ENCODE assay signal across 1 cellular context in the genomic region with DNA sequence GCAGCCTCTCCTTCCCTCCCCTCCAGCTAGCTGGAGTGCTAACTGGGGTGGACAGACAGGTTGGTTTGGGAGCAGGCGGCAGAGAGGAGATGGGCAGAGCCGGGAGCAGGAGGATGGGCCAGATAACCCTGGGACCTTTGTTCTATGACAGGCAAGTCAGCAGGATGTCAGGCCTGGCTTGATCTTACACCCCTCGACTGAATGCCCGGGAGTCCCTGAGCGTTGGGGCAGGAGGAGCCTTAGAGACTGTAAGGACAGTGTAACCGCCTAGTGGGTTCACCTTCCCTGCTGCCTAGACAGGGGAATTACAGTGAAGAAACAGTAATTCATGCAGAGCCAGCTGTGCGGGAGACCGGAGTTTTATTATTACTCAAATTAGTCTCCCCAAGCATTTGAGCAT.
TF ChIP-seq lines count a peak whose summit lies in the region.

No MANE protein-coding gene starts in this region.

TF ChIP-seq in HepG2, 621 proteins besides CTCF, POLR2A, EP300 and RAD21 (continued from another document):
- TF ChIP-seq ZNF180 (CRISPR knock-in tag; IDR thresholded peaks at IDR 0.05; ENCODE audit: borderline replicate concordance, low read depth), result no peak
- TF ChIP-seq REPIN1 (CRISPR knock-in tag; IDR thresholded peaks at IDR 0.05; ENCODE audit: borderline replicate concordance, low read depth), result no peak
- no peak for TF ChIP-seq ZNF577 (CRISPR knock-in tag; IDR thresholded peaks at IDR 0.05; ENCODE audit: borderline replicate concordance, low read depth)
- TF ChIP-seq ZIK1 (CRISPR knock-in tag; IDR thresholded peaks at IDR 0.05; ENCODE audit: borderline replicate concordance, low read depth), result no peak
- TF ChIP-seq KIAA2018 (CRISPR knock-in tag; IDR thresholded peaks at IDR 0.05; ENCODE audit: borderline replicate concordance), result no peak
- no peak for TF ChIP-seq BORCS8-MEF2B (CRISPR knock-in tag; IDR thresholded peaks at IDR 0.05)
- no peak for TF ChIP-seq ARID2 (CRISPR knock-in tag; IDR thresholded peaks at IDR 0.05; ENCODE audit: borderline replicate concordance)
- TF ChIP-seq NR2F2 (IDR thresholded peaks at IDR 0.05; ENCODE audit: borderline replicate concordance, low read depth), result no peak
- no peak for TF ChIP-seq ZNF619 (CRISPR knock-in tag; IDR thresholded peaks at IDR 0.05)
- TF ChIP-seq MBD4 (IDR thresholded peaks at IDR 0.05; ENCODE audit: borderline replicate concordance, low read length), result no peak
- no peak for TF ChIP-seq MXI1 (IDR thresholded peaks at IDR 0.05; ENCODE audit: borderline replicate concordance, low read depth, low read length)
- TF ChIP-seq ZFP62 (CRISPR knock-in tag; IDR thresholded peaks at IDR 0.05), result no peak
- no peak for TF ChIP-seq TBX2 (CRISPR knock-in tag; IDR thresholded peaks at IDR 0.05; ENCODE audit: borderline replicate concordance)
